7 cellular contexts compared by ENCODE assay signal in the genomic region with DNA sequence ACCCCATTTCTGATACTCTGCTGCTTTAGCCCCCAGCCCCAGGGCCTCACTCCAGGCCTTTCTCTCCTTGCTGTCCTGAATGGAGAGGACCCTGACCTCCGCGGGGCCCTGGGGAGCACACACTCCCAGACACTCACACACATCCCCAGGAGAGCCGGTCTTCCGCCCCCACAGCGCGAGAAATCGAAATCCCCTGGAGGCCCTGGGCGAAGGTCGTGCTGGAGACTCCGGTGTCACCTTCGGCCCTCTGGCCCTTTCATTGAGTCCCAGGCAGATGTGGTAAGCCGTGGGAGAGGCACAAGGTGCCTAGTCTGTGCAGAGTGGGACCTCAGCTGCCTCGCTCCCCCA. TPM values are rescaled to one million over a fixed set of nuclear protein-coding genes. Genes with fewer than 3 reads are reported as not detected.
DNase-seq lines count a peak whose midpoint lies in the region; ATAC-seq and TF ChIP-seq lines count a peak whose summit lies in the region.

No MANE protein-coding gene starts in this region.

- H3K36me3 ChIP-seq in H7 (replicated peaks; ENCODE audit: control insufficient read depth, insufficient read depth, low read length) (no peaks in the 10 kb centered on the region), SU-DHL-6 (ENCODE audit: low read length) (no peaks in the 10 kb centered on the region), spleen (no peaks in the 10 kb centered on the region), body of pancreas (replicated peaks in 1 of 2; ENCODE audit: insufficient read depth in 1 of 2, low read depth in 2 of 2) (no peaks in the 10 kb centered on the region)

- H3K4me2 ChIP-seq in SU-DHL-6 (ENCODE audit: low read depth, low read length, poor library complexity, severe bottlenecking): peak overlapping the region; percentile 61

- H3F3A ChIP-seq in SU-DHL-6 (ENCODE audit: insufficient read depth): no peaks in the 10 kb centered on the region

- TF ChIP-seq POLR2A in spleen (IDR thresholded peaks at IDR 0.05) (no peak), body of pancreas (IDR thresholded peaks at IDR 0.05) (no peak)

- no peak overlapping the region for H3K27ac ChIP-seq in SU-DHL-6 (ENCODE audit: low read depth, low read length)
- H3K27ac ChIP-seq in right cardiac atrium (ENCODE audit: low read length): no peak overlapping the region
- H3K27ac ChIP-seq in spleen: peak overlapping the region in 2 of 8 donors; percentile 58 to 80
- no peak overlapping the region for H3K27ac ChIP-seq in body of pancreas

- H3K79me2 ChIP-seq in SU-DHL-6 (ENCODE audit: insufficient read depth, low read length): peaks cover 25% of the 10 kb centered on the region

- H3K4me3 ChIP-seq in H7 (ENCODE audit: insufficient read depth, low read depth, low read length): peak overlapping the region; percentile 82
- peak overlapping the region; percentile 90 for H3K4me3 ChIP-seq in SU-DHL-6 (ENCODE audit: insufficient read depth, low read length, poor library complexity, severe bottlenecking)
- peak overlapping the region; percentile 75 for H3K4me3 ChIP-seq in right cardiac atrium (ENCODE audit: low read length)
- peak overlapping the region; percentile 75 to 95 (median 86) for H3K4me3 ChIP-seq in spleen
- H3K4me3 ChIP-seq in body of pancreas: peak overlapping the region in 1 of 2 donors; percentile 57

- H2AFZ ChIP-seq in SU-DHL-6 (ENCODE audit: low read depth, low read length, severe bottlenecking): peak overlapping the region; percentile 100

- WGBS in right cardiac atrium: 53% methylated on average over 13 of the region's 13 CpGs
- 31 to 78% (median 63%) methylated on average over 9 to 13 of the region's 13 CpGs for WGBS in spleen, 5 donors
- 25 to 26% methylated on average over 11 to 12 of the region's 13 CpGs for WGBS in body of pancreas, 2 donors

- peak overlapping the region; percentile 97 for H3K9ac ChIP-seq in SU-DHL-6 (ENCODE audit: low read length)

- peak; percentile 58 for DNase-seq in H7
- DNase-seq in right cardiac atrium: no peak
- DNase-seq in spleen: no peak
- no peak for DNase-seq in NCI-H2227 (lab: John Stamatoyannopoulos, UW; ENCODE audit: unreplicated experiment)
- no peak for DNase-seq in body of pancreas
- no peak for DNase-seq in NCI-H2029 (lab: John Stamatoyannopoulos, UW)

- no peaks in the 10 kb centered on the region for H4K20me1 ChIP-seq in SU-DHL-6 (ENCODE audit: low read depth, low read length)

- peaks cover 22% of the 10 kb centered on the region for H3K27me3 ChIP-seq in H7 (ENCODE audit: control insufficient read depth, insufficient read depth, low read length)
- H3K27me3 ChIP-seq in SU-DHL-6 (ENCODE audit: low read length): no peaks in the 10 kb centered on the region
- H3K27me3 ChIP-seq in right cardiac atrium (ENCODE audit: control insufficient read depth, insufficient read depth): no peaks in the 10 kb centered on the region
- H3K27me3 ChIP-seq in spleen (replicated peaks in 1 of 7): peaks cover 0 to 20% (median 0%) of the 10 kb centered on the region in 7 donors
- H3K27me3 ChIP-seq in body of pancreas: no peaks in the 10 kb centered on the region

- ATAC-seq in right cardiac atrium (no peak), body of pancreas (no peak)

- intact Hi-C loops in right cardiac atrium (cut with DNase I) (loop anchor here in 1 of 4 donors (10.0 kb wide), 2 partner anchors 69 to 229 kb away; no protein-coding TSS in a partner anchor), spleen (cut with DNase I; ENCODE audit: low total_unique reads) (loop anchor here (10.0 kb wide), 2 partner anchors 239 to 339 kb away; a partner anchor contains a TSS), body of pancreas (cut with DNase I) (no loop called here)

- no peaks in the 10 kb centered on the region for H3K9me3 ChIP-seq in SU-DHL-6 (ENCODE audit: insufficient read depth, low read length)
- H3K9me3 ChIP-seq in right cardiac atrium (ENCODE audit: control insufficient read depth, low read length): no peaks in the 10 kb centered on the region
- no peaks in the 10 kb centered on the region for H3K9me3 ChIP-seq in spleen
- no peaks in the 10 kb centered on the region for H3K9me3 ChIP-seq in body of pancreas

- H3K4me1 ChIP-seq in right cardiac atrium (ENCODE audit: control insufficient read depth, insufficient read depth, low read length) (no peaks in the 10 kb centered on the region), spleen (peaks cover 7 to 41% (median 26%) of the 10 kb centered on the region in 6 donors), body of pancreas (peaks cover 35% of the 10 kb centered on the region)

- no peaks in the 10 kb centered on the region for H3K9me2 ChIP-seq in SU-DHL-6 (replicated peaks; ENCODE audit: insufficient read depth, low read length)

- TF ChIP-seq CTCF in SU-DHL-6 (IDR thresholded peaks at IDR 0.05; ENCODE audit: insufficient read depth, low read length, poor library complexity, severe bottlenecking) (no peak), spleen (IDR thresholded peaks at IDR 0.05 in 8 of 11, conservative IDR thresholded peaks at IDR 0.05 in 3 of 11) (no peak), body of pancreas (IDR thresholded peaks at IDR 0.05) (no peak)

RNA-seq across cellular contexts. Expression of a gene that starts 0.8 kb away (rescaled TPM):
- 18.8 and 21.9 TPM in 2 replicates for total RNA-seq in H7 (2014; rRNA removed; shearing (Covaris generic))
- total RNA-seq in right cardiac atrium: 10 to 100 TPM; 11.9 to 43.6 (median 24.9) TPM
- polyA plus RNA-seq in right cardiac atrium: 21.0 TPM
- total RNA-seq in spleen: 100 to 1,000 TPM in 5 of 7 donors, 10 to 100 TPM in 2; 49.1 to 155 (median 115) TPM
- 100 to 1,000 TPM in 1 of 3 donors, 10 to 100 TPM in 2; 23.2 to 135 (median 86.1) TPM for polyA plus RNA-seq in spleen
- total RNA-seq in body of pancreas: 100 to 1,000 TPM; 214 to 709 TPM
